In genomic region chr13:52809310-52809769, GRCh38 we compare ENCODE assay signal across 7 cellular contexts. TPM values are rescaled to one million over a fixed set of nuclear protein-coding genes. Genes with fewer than 3 reads are reported as not detected.
DNase-seq lines count a peak whose midpoint lies in the region; ATAC-seq and TF ChIP-seq lines count a peak whose summit lies in the region.

No MANE protein-coding gene starts in this region.

- ATAC-seq in GM23338 = peak; percentile 97

- H2AFZ ChIP-seq in GM23338 = no peak overlapping the region

- peak; percentile 83 to 96 for TF ChIP-seq CTCF in GM23338 (conservative IDR thresholded peaks at IDR 0.05; ENCODE audit: low read depth in 2 of 2)

- H3K4me3 ChIP-seq in GM23338 = no peak overlapping the region

- no peaks in the 10 kb centered on the region for H3K36me3 ChIP-seq in GM23338 (ENCODE audit: insufficient read depth)

- no peak overlapping the region for H3K27ac ChIP-seq in GM23338 (ENCODE audit: low read depth)

- no peaks in the 10 kb centered on the region for H3K27me3 ChIP-seq in GM23338 (ENCODE audit: insufficient read depth)

- H3K4me3 Mint-ChIP-seq in GM23338 = no peak overlapping the region

- DNase-seq in GM04504 (ENCODE audit: low read depth) (peak; percentile 11), GM23338 (ENCODE audit: low spot score) (peak; percentile 86), LHCN-M2 (ENCODE audit: low read depth) (peak; percentile 33), RKO (ENCODE audit: low spot score) (peak; percentile 86), amniotic epithelial cell (ENCODE audit: low read depth) (peak; percentile 51), iPS DF 4.7 (ENCODE audit: extremely low read depth, low spot score) (peak; percentile 46)
- DNase-seq in stimulated activated CD4-positive, alpha-beta T cell treated with anti-CD3 and anti-CD28 coated beads, Interleukin-15, amount 100 ng/mL, for 48 hours (ENCODE audit: low read depth in 2 of 2) = peak; percentile 24 to 35

- H3K36me3 Mint-ChIP-seq in GM23338 (ENCODE audit: low read depth) = peaks cover 6% of the 10 kb centered on the region; the same call in 1 of the 3 replicates

- no peaks in the 10 kb centered on the region for H3K79me2 ChIP-seq in GM23338 (replicated peaks; ENCODE audit: insufficient read depth)

- peaks cover 6% of the 10 kb centered on the region; the same call in 1 of the 3 replicates for H3K9me3 Mint-ChIP-seq in GM23338

- no peak overlapping the region for H3K27ac Mint-ChIP-seq in GM23338

- no peaks in the 10 kb centered on the region for H4K20me1 ChIP-seq in GM23338 (replicated peaks; ENCODE audit: insufficient read depth)

- H3K4me2 ChIP-seq in GM23338 = no peak overlapping the region

- H3K9me2 ChIP-seq in GM23338 (ENCODE audit: insufficient read depth) = 0 out of 2 replicates have a peak, but pooled peaks cover 4% of the 10 kb centered on the region

- peaks cover 13% of the 10 kb centered on the region for H3K4me1 Mint-ChIP-seq in GM23338

- no peaks in the 10 kb centered on the region for H3K4me1 ChIP-seq in GM23338 (ENCODE audit: insufficient read depth)

- peaks cover 4% of the 10 kb centered on the region for H3K27me3 Mint-ChIP-seq in GM23338 (ENCODE audit: insufficient read depth, low read depth, poor library complexity)

- H3F3A ChIP-seq in GM23338 (replicated peaks; ENCODE audit: low read depth) = no peaks in the 10 kb centered on the region

TF ChIP-seq in GM23338, 12 proteins besides CTCF, POLR2A, EP300 and RAD21:
- TF ChIP-seq JUNB (IDR thresholded peaks at IDR 0.05; ENCODE audit: unreplicated experiment) (no peak), ZNF331 (CRISPR knock-in tag; IDR thresholded peaks at IDR 0.05; ENCODE audit: low read depth) (no peak), STAT1 (IDR thresholded peaks at IDR 0.05; ENCODE audit: unreplicated experiment) (no peak), ETS1 (IDR thresholded peaks at IDR 0.05) (no peak), EZH2phosphoT487 (IDR thresholded peaks at IDR 0.05; ENCODE audit: unreplicated experiment) (no peak), CREB1 (CRISPR knock-in tag; IDR thresholded peaks at IDR 0.05; ENCODE audit: low read depth) (no peak)

RNA-seq across cellular contexts. Expression of gene PCDH8, which starts 39.1 kb away (rescaled TPM):
- 1.2 and 1.7 TPM in 2 replicates for total RNA-seq in GM23338 (2014; rRNA removed; shearing (Covaris generic))
- polyA plus RNA-seq in GM23338 (2016; fragmentation: Nextera tagmentation; extraction: Ambion mirVana) = 0.36 and 0.83 TPM in 2 replicates
- not detected in 2 replicates for total RNA-seq in LHCN-M2 (2014; rRNA removed)
- polyA plus RNA-seq in LHCN-M2 (2012) = not detected

Comparison
In these comparisons a context has a peak if more than half of its experiments do, and no peak if none do; other contexts are left out.
1. DNase-seq: peak in every context shown above with its lines; median percentile 86 in GM23338; 86 in RKO; 51 in amniotic epithelial cell; 46 in iPS DF 4.7; 33 in LHCN-M2; 30 in stimulated activated CD4-positive, alpha-beta T cell treated with anti-CD3 and anti-CD28 coated beads, Interleukin-15, amount 100 ng/mL, for 48 hours; 11 in GM04504.